In genomic region chr22:25483931-25484330, GRCh38 we compare ENCODE assay signal across 17 cellular contexts.
DNase-seq lines count a peak whose midpoint lies in the region; ATAC-seq, FAIRE-seq and TF ChIP-seq lines count a peak whose summit lies in the region.
"Had no signal": no experiment of that assay in that cellular context is flagged by ENCODE, and none has a peak within 500 bp of the region (broad histone marks: within the 10 kb centered on the region; RNA-seq: fewer than 3 reads in every experiment).

No MANE protein-coding gene starts in this region.

- intact Hi-C loops in activated CD4-positive, alpha-beta T cell treated with anti-CD3 and anti-CD28 coated beads, Interleukin-2, amount 10 ng/mL, durations not matched to agents 24 days and 14 days (cut with micrococcal nuclease): loop anchor here (1.0 to 2.0 kb wide), 2 partner anchors 31 to 219 kb away; no protein-coding TSS in a partner anchor
- intact Hi-C loops in dorsolateral prefrontal cortex (cut with DNase I): no loop called here

- H3K9me3 Mint-ChIP-seq in activated CD4-positive, alpha-beta T cell treated with anti-CD3 and anti-CD28 coated beads, Interleukin-2, amount 10 ng/mL, durations not matched to agents 24 days and 14 days: peaks cover 17% of the 10 kb centered on the region
- H3K9me3 Mint-ChIP-seq in stimulated activated naive CD8-positive, alpha-beta T cell treated with anti-CD3 and anti-CD28 coated beads, Interleukin-15, Interleukin-2, amounts not matched to agents 100 ng/mL and 50 ng/mL, for 24 hours: peaks cover 4% of the 10 kb centered on the region
- H3K9me3 Mint-ChIP-seq: CD8-positive, alpha-beta T cell had no signal

- no peaks in the 10 kb centered on the region for H3K27me3 ChIP-seq in dorsolateral prefrontal cortex
- H3K27me3 ChIP-seq: BLaER1 had no signal

- H3K27me3 Mint-ChIP-seq in activated CD4-positive, alpha-beta T cell treated with anti-CD3 and anti-CD28 coated beads, Interleukin-2, amount 10 ng/mL, durations not matched to agents 24 days and 14 days: no peaks in the 10 kb centered on the region
- H3K27me3 Mint-ChIP-seq in stimulated activated naive CD8-positive, alpha-beta T cell treated with anti-CD3 and anti-CD28 coated beads, Interleukin-15, Interleukin-2, amounts not matched to agents 100 ng/mL and 50 ng/mL, for 24 hours: no peaks in the 10 kb centered on the region

- H3K36me3 Mint-ChIP-seq in activated CD4-positive, alpha-beta T cell treated with anti-CD3 and anti-CD28 coated beads, Interleukin-2, amount 10 ng/mL, durations not matched to agents 24 days and 14 days (ENCODE audit: low read depth): peaks cover 56% of the 10 kb centered on the region
- H3K36me3 Mint-ChIP-seq in stimulated activated naive CD8-positive, alpha-beta T cell treated with anti-CD3 and anti-CD28 coated beads, Interleukin-15, Interleukin-2, amounts not matched to agents 100 ng/mL and 50 ng/mL, for 24 hours (ENCODE audit: low read depth): peaks cover 21% of the 10 kb centered on the region

- H3K4me3 ChIP-seq in dorsolateral prefrontal cortex: no peak overlapping the region
- H3K4me3 ChIP-seq: BLaER1 had no signal

- peak overlapping the region in 43 of 59 donors; percentile 8 to 83 (median 54) for H3K27ac ChIP-seq in dorsolateral prefrontal cortex
- H3K27ac ChIP-seq: BLaER1, HL-60, RWPE1 had no signal

- no peak for FAIRE-seq in RCC 7860 (lab: Jason Lieb, UNC)
- FAIRE-seq: D721Med, HTR-8/SVneo had no signal

- TF ChIP-seq CTCF in dorsolateral prefrontal cortex (IDR thresholded peaks at IDR 0.05 in 54 of 56, conservative IDR thresholded peaks at IDR 0.05 in 2 of 56; ENCODE audit: low read depth in 1 of 56, partially characterized antibody in 56 of 56): no peak

- ATAC-seq in stimulated activated naive CD8-positive, alpha-beta T cell treated with anti-CD3 and anti-CD28 coated beads, Interleukin-15, Interleukin-2, amounts not matched to agents 100 U/mL and 50 U/mL, for 24 hours: no peak
- ATAC-seq in HG03196 (IDR thresholded peaks at IDR 0.05; ENCODE audit: unreplicated experiment) (no peak), GM18861 (IDR thresholded peaks at IDR 0.05; ENCODE audit: unreplicated experiment) (no peak)
- ATAC-seq: CD8-positive, alpha-beta T cell had no signal

- H3K4me1 Mint-ChIP-seq in activated CD4-positive, alpha-beta T cell treated with anti-CD3 and anti-CD28 coated beads, Interleukin-2, amount 10 ng/mL, durations not matched to agents 24 days and 14 days: peaks cover 60% of the 10 kb centered on the region
- H3K4me1 Mint-ChIP-seq in stimulated activated naive CD8-positive, alpha-beta T cell treated with anti-CD3 and anti-CD28 coated beads, Interleukin-15, Interleukin-2, amounts not matched to agents 100 ng/mL and 50 ng/mL, for 24 hours (ENCODE audit: low read depth): peaks cover 57% of the 10 kb centered on the region

- no peak overlapping the region for H3K4me3 Mint-ChIP-seq in activated CD4-positive, alpha-beta T cell treated with anti-CD3 and anti-CD28 coated beads, Interleukin-2, amount 10 ng/mL, durations not matched to agents 24 days and 14 days
- H3K4me3 Mint-ChIP-seq in stimulated activated naive CD8-positive, alpha-beta T cell treated with anti-CD3 and anti-CD28 coated beads, Interleukin-15, Interleukin-2, amounts not matched to agents 100 ng/mL and 50 ng/mL, for 24 hours: no peak overlapping the region
- H3K4me3 Mint-ChIP-seq: CD8-positive, alpha-beta T cell; H9 had no signal

- peak overlapping the region; percentile 89 for H3K27ac Mint-ChIP-seq in activated CD4-positive, alpha-beta T cell treated with anti-CD3 and anti-CD28 coated beads, Interleukin-2, amount 10 ng/mL, durations not matched to agents 24 days and 14 days
- peak overlapping the region; percentile 84 for H3K27ac Mint-ChIP-seq in stimulated activated naive CD8-positive, alpha-beta T cell treated with anti-CD3 and anti-CD28 coated beads, Interleukin-15, Interleukin-2, amounts not matched to agents 100 ng/mL and 50 ng/mL, for 24 hours
- H3K27ac Mint-ChIP-seq: CD8-positive, alpha-beta T cell; H9 had no signal

- no peak for DNase-seq in activated CD4-positive, alpha-beta T cell treated with anti-CD3 and anti-CD28 coated beads, Interleukin-2, amount 10 ng/mL, durations not matched to agents 24 days and 14 days
- DNase-seq in activated CD4-positive, alpha-beta T cell treated with anti-CD3 and anti-CD28 coated beads for 4 hours: no peak
- DNase-seq in stimulated activated naive CD8-positive, alpha-beta T cell treated with anti-CD3 and anti-CD28 coated beads, Interleukin-15, Interleukin-2, amounts not matched to agents 100 U/mL and 50 U/mL, for 24 hours: no peak
- DNase-seq in dorsolateral prefrontal cortex (no peak), RCC 7860 (ENCODE audit: low spot score) (no peak)
- DNase-seq: CD8-positive, alpha-beta T cell; H9; NCI-H1436; NCI-H748 treated with DMSO at 0.1 percent for 48 hours had no signal
